ENCODE assay signal across 10 cellular contexts in genomic region chr4:151541438-151542071, GRCh38.
DNase-seq lines count a peak whose midpoint lies in the region; ATAC-seq and TF ChIP-seq lines count a peak whose summit lies in the region.
"Had no signal": no experiment of that assay in that cellular context is flagged by ENCODE, and none has a peak within 500 bp of the region (broad histone marks: within the 10 kb centered on the region; RNA-seq: fewer than 3 reads in every experiment).

No MANE protein-coding gene starts in this region.

- H3K27me3 ChIP-seq in left lung (no peaks in the 10 kb centered on the region), H9 (ENCODE audit: insufficient read depth, low read length) (no peaks in the 10 kb centered on the region)

- no peak overlapping the region for H3K4ac ChIP-seq in H9 (ENCODE audit: low read depth, low read length)

- H2BK15ac ChIP-seq in H9 (ENCODE audit: low read depth, low read length), result no peak overlapping the region

- H3K23me2 ChIP-seq in H9 (ENCODE audit: insufficient read length, low read depth, low read length, poor library complexity, severe bottlenecking), result no peaks in the 10 kb centered on the region

- no peak overlapping the region for H4K91ac ChIP-seq in H9 (ENCODE audit: insufficient read length, low read depth, low read length)

- H3K4me1 ChIP-seq in left lung, result peaks cover 0 to 5% of the 10 kb centered on the region in 2 donors
- H3K4me1 ChIP-seq in H9 (ENCODE audit: insufficient read depth, low read length), result peaks cover 3% of the 10 kb centered on the region; the same call in 1 of the 2 replicates

- POLR2A ChIA-PET in activated CD4-positive, alpha-beta T cell treated with anti-CD3 and anti-CD28 coated beads for 36 hours (lab: Charles Lee), result interaction anchor here (0.5 kb wide), 1 partner anchor 988 kb away, joined by 3 read pairs; no protein-coding TSS in a partner anchor

- no peak overlapping the region for H3K18ac ChIP-seq in H9 (ENCODE audit: insufficient read length, low read depth, low read length)

- H4K5ac ChIP-seq in H9 (ENCODE audit: insufficient read length, low read depth, low read length), result no peak overlapping the region

- H3K9me3 Mint-ChIP-seq in H9, result peaks cover 2 to 4% of the 10 kb centered on the region in 2 experiments; a peak in 2 of 5 replicates
- no peaks in the 10 kb centered on the region for H3K9me3 Mint-ChIP-seq in activated CD4-positive, alpha-beta T cell treated with anti-CD3 and anti-CD28 coated beads for 36 hours (ENCODE audit: low read depth)
- H3K9me3 Mint-ChIP-seq: activated CD8-positive, alpha-beta T cell treated with anti-CD3 and anti-CD28 coated beads for 36 hours had no signal

- H2BK12ac ChIP-seq in H9 (ENCODE audit: insufficient read length, low read depth, low read length), result no peak overlapping the region

- H3K4me3 ChIP-seq in AG09309 (ENCODE audit: control insufficient read depth, low read depth, low read length) (no peak overlapping the region), left lung (no peak overlapping the region)

- WGBS in H9 (ENCODE audit: extremely low coverage, insufficient read length, low lambda C conversion rate), result no CpG with 5 or more reads among the region's 6 CpGs

- no peak overlapping the region for H3K23ac ChIP-seq in H9 (ENCODE audit: insufficient read length, low read depth, low read length)

- H2BK20ac ChIP-seq in H9 (ENCODE audit: low read depth, low read length, poor library complexity, severe bottlenecking), result no peak overlapping the region

- no peak overlapping the region for H3K9ac ChIP-seq in H9 (ENCODE audit: extremely low read depth, insufficient read length, low read length)

- no peaks in the 10 kb centered on the region for H3K79me2 ChIP-seq in H9 (ENCODE audit: insufficient read depth, low read length)

- no peak for TF ChIP-seq CTCF in AG09309 (IDR thresholded peaks at IDR 0.05; ENCODE audit: control insufficient read depth, insufficient read depth, low read depth, low read length, missing control alignments)
- no peak for TF ChIP-seq CTCF in left lung (IDR thresholded peaks at IDR 0.05)
- no peak for TF ChIP-seq CTCF in H9 (conservative IDR thresholded peaks at IDR 0.05)

- CTCF ChIA-PET in activated CD4-positive, alpha-beta T cell treated with anti-CD3 and anti-CD28 coated beads for 36 hours (lab: Charles Lee), result no interaction called here

- no peak overlapping the region for H2BK5ac ChIP-seq in H9 (ENCODE audit: insufficient read length, low read length)

- no peak overlapping the region for H3K56ac ChIP-seq in H9 (ENCODE audit: insufficient read length, low read depth, low read length)

- no peaks in the 10 kb centered on the region for H4K20me1 ChIP-seq in H9 (ENCODE audit: control insufficient read depth, insufficient read depth, insufficient read length)

- H3K14ac ChIP-seq in H9 (ENCODE audit: insufficient read depth, low read length), result no peak overlapping the region

- peaks cover 37 to 44% of the 10 kb centered on the region in 2 experiments for H3K4me1 Mint-ChIP-seq in H9
- no peaks in the 10 kb centered on the region for H3K4me1 Mint-ChIP-seq in activated CD4-positive, alpha-beta T cell treated with anti-CD3 and anti-CD28 coated beads for 36 hours

- H4K8ac ChIP-seq in H9 (replicated peaks; ENCODE audit: insufficient read length, low read depth, low read length), result no peak overlapping the region

- intact Hi-C loops in left lung (cut with DNase I), result no loop called here
- intact Hi-C loops in activated CD4-positive, alpha-beta T cell treated with anti-CD3 and anti-CD28 coated beads for 36 hours (cut with DNase I, micrococcal nuclease), result no loop called here

- H3K9me3 ChIP-seq in left lung, result no peaks in the 10 kb centered on the region
- no peaks in the 10 kb centered on the region for H3K9me3 ChIP-seq in H9 (ENCODE audit: control insufficient read depth, low read depth, low read length)

- no peak overlapping the region for H3K4me3 Mint-ChIP-seq in H9
- H3K4me3 Mint-ChIP-seq in activated CD4-positive, alpha-beta T cell treated with anti-CD3 and anti-CD28 coated beads for 36 hours, result no peak overlapping the region
- H3K4me3 Mint-ChIP-seq: activated CD8-positive, alpha-beta T cell treated with anti-CD3 and anti-CD28 coated beads for 36 hours; CD14-positive monocyte had no signal

- H3K36me3 ChIP-seq in left lung, result no peaks in the 10 kb centered on the region

- H3K27ac Mint-ChIP-seq in H9, result no peak overlapping the region
- H3K27ac Mint-ChIP-seq in activated CD4-positive, alpha-beta T cell treated with anti-CD3 and anti-CD28 coated beads for 36 hours, result no peak overlapping the region
- H3K27ac Mint-ChIP-seq: activated CD8-positive, alpha-beta T cell treated with anti-CD3 and anti-CD28 coated beads for 36 hours had no signal

- H2AFZ ChIP-seq in H9 (ENCODE audit: low read length), result no peak overlapping the region

- ATAC-seq in left lung, result peak; percentile 37
- ATAC-seq in activated CD4-positive, alpha-beta T cell treated with anti-CD3 and anti-CD28 coated beads for 36 hours, result no peak
- ATAC-seq: activated CD8-positive, alpha-beta T cell treated with anti-CD3 and anti-CD28 coated beads for 36 hours had no signal

- no peaks in the 10 kb centered on the region for H3K27me3 Mint-ChIP-seq in H9 (ENCODE audit: low read depth)
- peaks cover 8% of the 10 kb centered on the region for H3K27me3 Mint-ChIP-seq in activated CD4-positive, alpha-beta T cell treated with anti-CD3 and anti-CD28 coated beads for 36 hours

- peaks cover 7% of the 10 kb centered on the region for H3K79me1 ChIP-seq in H9 (ENCODE audit: insufficient read depth, low read depth, low read length, poor library complexity, severe bottlenecking)

- DNase-seq in AG09309 (ENCODE audit: low read depth), result peak; percentile 49
- DNase-seq in NCI-H1092 (lab: John Stamatoyannopoulos, UW), result peak; percentile 83
- peak; percentile 71 for DNase-seq in astrocyte of the hippocampus (ENCODE audit: low read depth, low spot score)
- DNase-seq in left lung, result no peak
- no peak for DNase-seq in nucleus accumbens (lab: John Stamatoyannopoulos, UW)
- no peak for DNase-seq in H9
- no peak for DNase-seq in T-helper 9 cell
- DNase-seq in activated CD4-positive, alpha-beta T cell treated with anti-CD3 and anti-CD28 coated beads for 36 hours, result no peak
- DNase-seq: activated CD8-positive, alpha-beta T cell treated with anti-CD3 and anti-CD28 coated beads for 36 hours had no signal

- no peak overlapping the region for H2BK120ac ChIP-seq in H9 (ENCODE audit: low read depth, low read length, poor library complexity, severe bottlenecking)

- no peak overlapping the region for H3K27ac ChIP-seq in left lung
- H3K27ac ChIP-seq in H9 (ENCODE audit: insufficient read length, low read depth, low read length), result no peak overlapping the region

- no peak overlapping the region for H3K4me2 ChIP-seq in H9 (ENCODE audit: insufficient read depth, insufficient read length, low read length)

- H3T11ph ChIP-seq in H9 (ENCODE audit: low read length), result no peak overlapping the region

- H2AK5ac ChIP-seq in H9 (ENCODE audit: insufficient read length, low read length), result no peak overlapping the region

- H3K36me3 Mint-ChIP-seq in H9 (ENCODE audit: insufficient read depth in 1 of 3, low read depth in 3 of 3), result peaks cover 6 to 19% (median 15%) of the 10 kb centered on the region in 3 experiments
- H3K36me3 Mint-ChIP-seq in activated CD4-positive, alpha-beta T cell treated with anti-CD3 and anti-CD28 coated beads for 36 hours (ENCODE audit: low read depth), result no peaks in the 10 kb centered on the region
- H3K36me3 Mint-ChIP-seq: CD14-positive monocyte had no signal

Comparison
In these comparisons a context has a peak if more than half of its experiments do, and no peak if none do; other contexts are left out.
1. DNase-seq: peak in AG09309 (single experiment), NCI-H1092 (single experiment) and astrocyte of the hippocampus (single experiment); none in left lung (0 of 2), nucleus accumbens (0 of 56), H9 (single experiment), T-helper 9 cell (single experiment) and activated CD4-positive, alpha-beta T cell treated with anti-CD3 and anti-CD28 coated beads for 36 hours (single experiment).